Comparison of ENCODE assay signal across 8 cellular contexts in genomic region chr4:146916479-146917076, GRCh38.
DNase-seq lines count a peak whose midpoint lies in the region; ATAC-seq and TF ChIP-seq lines count a peak whose summit lies in the region.

No MANE protein-coding gene starts in this region.

- no peaks in the 10 kb centered on the region for H3K4me1 ChIP-seq in DND-41 (ENCODE audit: insufficient read depth, low read length)

- DNase-seq in DND-41 (peak; percentile 8), NCI-H526 (lab: John Stamatoyannopoulos, UW) (peak; percentile 1 to 24), cardiac fibroblast (ENCODE audit: low read depth in 2 of 2) (peak; percentile 66 to 73), medulla oblongata (ENCODE audit: extremely low spot score) (peak; percentile 56), DMS79 treated with DMSO at 0.1 percent for 48 hours (lab: John Stamatoyannopoulos, UW) (no peak)

- TF ChIP-seq CTCF in DND-41 (IDR thresholded peaks at IDR 0.05; ENCODE audit: borderline replicate concordance, extremely low read depth, low read length, poor library complexity, severe bottlenecking) = peak; percentile 75
- TF ChIP-seq CTCF in cardiac fibroblast (IDR thresholded peaks at IDR 0.05; ENCODE audit: low read depth, low read length) = peak; percentile 76

- H4K20me1 ChIP-seq in DND-41 (ENCODE audit: insufficient read depth, low read length) = no peaks in the 10 kb centered on the region

- no peak overlapping the region for H3K4me2 ChIP-seq in DND-41 (ENCODE audit: insufficient read depth, low read length)

- ATAC-seq in DND-41 (ENCODE audit: insufficient read depth, low read depth) = no peak; the same call in 2 of the 3 replicates
- ATAC-seq in GM21526 (IDR thresholded peaks at IDR 0.05; ENCODE audit: low FRiP score, unreplicated experiment) = peak; percentile 69
- no peak for ATAC-seq in HG03442 (IDR thresholded peaks at IDR 0.05; ENCODE audit: unreplicated experiment)
- ATAC-seq in GM18907 (IDR thresholded peaks at IDR 0.05; ENCODE audit: unreplicated experiment) = no peak

- H3K9ac ChIP-seq in DND-41 (ENCODE audit: low read depth, low read length) = no peak overlapping the region

- H3K36me3 ChIP-seq in DND-41 (ENCODE audit: insufficient read depth, low read length) = no peaks in the 10 kb centered on the region

- no peaks in the 10 kb centered on the region for H3K9me3 ChIP-seq in DND-41 (ENCODE audit: insufficient read depth, low read length, severe bottlenecking)

- no peak overlapping the region for H3K27ac ChIP-seq in DND-41 (ENCODE audit: low read length)

- H3K79me2 ChIP-seq in DND-41 (ENCODE audit: insufficient read depth, low read length) = no peaks in the 10 kb centered on the region

- H3K27me3 ChIP-seq in DND-41 (ENCODE audit: insufficient read depth, low read length, poor library complexity) = peaks cover 2% of the 10 kb centered on the region

- H3K4me3 ChIP-seq in DND-41 (ENCODE audit: low read depth in 1 of 2, low read length in 2 of 2) (no peak overlapping the region), cardiac fibroblast (replicated peaks in 1 of 2; ENCODE audit: low read depth in 2 of 2, low read length in 2 of 2) (no peak overlapping the region)

- H2AFZ ChIP-seq in DND-41 (ENCODE audit: low read depth, low read length) = no peak overlapping the region
